1 cellular context compared by ENCODE assay signal in genomic region chr11:114066046-114066648, GRCh38.
TF ChIP-seq lines count a peak whose summit lies in the region.

No MANE protein-coding gene starts in this region.

TF ChIP-seq in HepG2, 621 proteins besides CTCF, POLR2A, EP300 and RAD21:
- TF ChIP-seq, protein P1, sequence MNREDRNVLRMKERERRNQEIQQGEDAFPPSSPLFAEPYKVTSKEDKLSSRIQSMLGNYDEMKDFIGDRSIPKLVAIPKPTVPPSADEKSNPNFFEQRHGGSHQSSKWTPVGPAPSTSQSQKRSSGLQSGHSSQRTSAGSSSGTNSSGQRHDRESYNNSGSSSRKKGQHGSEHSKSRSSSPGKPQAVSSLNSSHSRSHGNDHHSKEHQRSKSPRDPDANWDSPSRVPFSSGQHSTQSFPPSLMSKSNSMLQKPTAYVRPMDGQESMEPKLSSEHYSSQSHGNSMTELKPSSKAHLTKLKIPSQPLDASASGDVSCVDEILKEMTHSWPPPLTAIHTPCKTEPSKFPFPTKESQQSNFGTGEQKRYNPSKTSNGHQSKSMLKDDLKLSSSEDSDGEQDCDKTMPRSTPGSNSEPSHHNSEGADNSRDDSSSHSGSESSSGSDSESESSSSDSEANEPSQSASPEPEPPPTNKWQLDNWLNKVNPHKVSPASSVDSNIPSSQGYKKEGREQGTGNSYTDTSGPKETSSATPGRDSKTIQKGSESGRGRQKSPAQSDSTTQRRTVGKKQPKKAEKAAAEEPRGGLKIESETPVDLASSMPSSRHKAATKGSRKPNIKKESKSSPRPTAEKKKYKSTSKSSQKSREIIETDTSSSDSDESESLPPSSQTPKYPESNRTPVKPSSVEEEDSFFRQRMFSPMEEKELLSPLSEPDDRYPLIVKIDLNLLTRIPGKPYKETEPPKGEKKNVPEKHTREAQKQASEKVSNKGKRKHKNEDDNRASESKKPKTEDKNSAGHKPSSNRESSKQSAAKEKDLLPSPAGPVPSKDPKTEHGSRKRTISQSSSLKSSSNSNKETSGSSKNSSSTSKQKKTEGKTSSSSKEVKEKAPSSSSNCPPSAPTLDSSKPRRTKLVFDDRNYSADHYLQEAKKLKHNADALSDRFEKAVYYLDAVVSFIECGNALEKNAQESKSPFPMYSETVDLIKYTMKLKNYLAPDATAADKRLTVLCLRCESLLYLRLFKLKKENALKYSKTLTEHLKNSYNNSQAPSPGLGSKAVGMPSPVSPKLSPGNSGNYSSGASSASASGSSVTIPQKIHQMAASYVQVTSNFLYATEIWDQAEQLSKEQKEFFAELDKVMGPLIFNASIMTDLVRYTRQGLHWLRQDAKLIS (CRISPR knock-in tag; IDR thresholded peaks at IDR 0.05), result no peak
- TF ChIP-seq, protein P2, sequence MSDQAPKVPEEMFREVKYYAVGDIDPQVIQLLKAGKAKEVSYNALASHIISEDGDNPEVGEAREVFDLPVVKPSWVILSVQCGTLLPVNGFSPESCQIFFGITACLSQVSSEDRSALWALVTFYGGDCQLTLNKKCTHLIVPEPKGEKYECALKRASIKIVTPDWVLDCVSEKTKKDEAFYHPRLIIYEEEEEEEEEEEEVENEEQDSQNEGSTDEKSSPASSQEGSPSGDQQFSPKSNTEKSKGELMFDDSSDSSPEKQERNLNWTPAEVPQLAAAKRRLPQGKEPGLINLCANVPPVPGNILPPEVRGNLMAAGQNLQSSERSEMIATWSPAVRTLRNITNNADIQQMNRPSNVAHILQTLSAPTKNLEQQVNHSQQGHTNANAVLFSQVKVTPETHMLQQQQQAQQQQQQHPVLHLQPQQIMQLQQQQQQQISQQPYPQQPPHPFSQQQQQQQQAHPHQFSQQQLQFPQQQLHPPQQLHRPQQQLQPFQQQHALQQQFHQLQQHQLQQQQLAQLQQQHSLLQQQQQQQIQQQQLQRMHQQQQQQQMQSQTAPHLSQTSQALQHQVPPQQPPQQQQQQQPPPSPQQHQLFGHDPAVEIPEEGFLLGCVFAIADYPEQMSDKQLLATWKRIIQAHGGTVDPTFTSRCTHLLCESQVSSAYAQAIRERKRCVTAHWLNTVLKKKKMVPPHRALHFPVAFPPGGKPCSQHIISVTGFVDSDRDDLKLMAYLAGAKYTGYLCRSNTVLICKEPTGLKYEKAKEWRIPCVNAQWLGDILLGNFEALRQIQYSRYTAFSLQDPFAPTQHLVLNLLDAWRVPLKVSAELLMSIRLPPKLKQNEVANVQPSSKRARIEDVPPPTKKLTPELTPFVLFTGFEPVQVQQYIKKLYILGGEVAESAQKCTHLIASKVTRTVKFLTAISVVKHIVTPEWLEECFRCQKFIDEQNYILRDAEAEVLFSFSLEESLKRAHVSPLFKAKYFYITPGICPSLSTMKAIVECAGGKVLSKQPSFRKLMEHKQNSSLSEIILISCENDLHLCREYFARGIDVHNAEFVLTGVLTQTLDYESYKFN (CRISPR knock-in tag; conservative IDR thresholded peaks at IDR 0.05), result no peak
- TF ChIP-seq SETDB1 (CRISPR knock-in tag; IDR thresholded peaks at IDR 0.05; ENCODE audit: borderline replicate concordance), result no peak
- TF ChIP-seq KDM5B (CRISPR knock-in tag; IDR thresholded peaks at IDR 0.05; ENCODE audit: borderline replicate concordance), result no peak
- no peak for TF ChIP-seq ZNF296 (CRISPR knock-in tag; conservative IDR thresholded peaks at IDR 0.05)
- TF ChIP-seq ZNF816 (CRISPR knock-in tag; IDR thresholded peaks at IDR 0.05; ENCODE audit: borderline replicate concordance), result no peak
- TF ChIP-seq ZNF660 (CRISPR knock-in tag; IDR thresholded peaks at IDR 0.05; ENCODE audit: borderline replicate concordance, low read depth), result no peak
- no peak for TF ChIP-seq NFE2L1 (CRISPR knock-in tag; IDR thresholded peaks at IDR 0.05; ENCODE audit: borderline replicate concordance)
- TF ChIP-seq ZNF549 (CRISPR knock-in tag; IDR thresholded peaks at IDR 0.05), result no peak
- no peak for TF ChIP-seq SMARCE1 (IDR thresholded peaks at IDR 0.05; ENCODE audit: borderline replicate concordance)
- no peak for TF ChIP-seq GABPB1 (CRISPR knock-in tag; IDR thresholded peaks at IDR 0.05)
- no peak for TF ChIP-seq ZNF446 (CRISPR knock-in tag; IDR thresholded peaks at IDR 0.05)
- no peak for TF ChIP-seq HNRNPUL1 (IDR thresholded peaks at IDR 0.05; ENCODE audit: low read depth, low read length)
- no peak for TF ChIP-seq ZNF543 (CRISPR knock-in tag; IDR thresholded peaks at IDR 0.05)
- TF ChIP-seq ZNF768 (CRISPR knock-in tag; IDR thresholded peaks at IDR 0.05), result no peak
